ENCODE assay signal across 8 cellular contexts in the genomic region with DNA sequence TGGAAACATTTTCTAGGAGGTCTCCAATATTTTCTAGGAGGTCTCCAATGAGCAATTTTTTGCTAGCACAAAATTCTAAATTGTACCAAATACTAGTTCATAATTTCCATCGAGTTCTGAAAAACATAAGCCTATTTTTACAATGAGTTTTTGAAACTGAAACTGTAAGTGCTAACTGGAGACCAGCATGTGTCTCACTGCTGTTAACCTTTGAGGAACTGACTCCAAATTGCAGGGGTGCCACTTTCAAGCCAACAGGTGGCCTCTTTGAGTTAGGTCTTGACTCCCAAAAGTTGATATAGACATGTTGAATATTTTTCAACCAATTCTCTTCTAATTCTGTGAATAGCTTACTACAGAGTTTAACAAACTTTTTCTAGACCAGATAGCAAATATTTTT. TPM values are rescaled to one million over a fixed set of nuclear protein-coding genes. Genes with fewer than 3 reads are reported as not detected.
DNase-seq lines count a peak whose midpoint lies in the region; ATAC-seq and TF ChIP-seq lines count a peak whose summit lies in the region.

No MANE protein-coding gene starts in this region.

- no peak overlapping the region for H3K4me3 ChIP-seq in fibroblast of villous mesenchyme (ENCODE audit: low read depth, low read length)

- in situ Hi-C loops in GM13976 (cut with MboI; ENCODE audit: low sequenced_read_pairs, unreplicated experiment), result no loop called here

- peak; percentile 79 for ATAC-seq in GM21360 (IDR thresholded peaks at IDR 0.05; ENCODE audit: unreplicated experiment)
- ATAC-seq in HG03457 (IDR thresholded peaks at IDR 0.05; ENCODE audit: unreplicated experiment), result peak; percentile 88

- DNase-seq in GM13976 (ENCODE audit: low spot score) (peak; percentile 34), fibroblast of villous mesenchyme (ENCODE audit: low read depth) (peak; percentile 33), inferior parietal cortex (ENCODE audit: extremely low spot score) (no peak), nucleus accumbens (lab: John Stamatoyannopoulos, UW) (no peak), DMS153 (lab: John Stamatoyannopoulos, UW) (no peak), GF-D8 (lab: John Stamatoyannopoulos, UW) (no peak)

- TF ChIP-seq CTCF in GM13976 (IDR thresholded peaks at IDR 0.05; ENCODE audit: borderline replicate concordance, control extremely low read depth, extremely low read depth, insufficient read depth, missing control alignments) (no peak), fibroblast of villous mesenchyme (IDR thresholded peaks at IDR 0.05; ENCODE audit: insufficient read depth, low read depth, low read length) (no peak)

RNA-seq across cellular contexts. Expression of gene CAV1, which starts 58.8 kb away (rescaled TPM):
- total RNA-seq in fibroblast of villous mesenchyme, result 288 and 887 TPM in 2 replicates

Comparison
In these comparisons a context has a peak if more than half of its experiments do, and no peak if none do; other contexts are left out.
1. DNase-seq: peak in GM13976 (single experiment) and fibroblast of villous mesenchyme (single experiment); none in inferior parietal cortex (single experiment), nucleus accumbens (0 of 56), DMS153 (single experiment) and GF-D8 (single experiment).